ENCODE assay signal across 8 cellular contexts in genomic region chr5:181221105-181221791, GRCh38. TPM values are rescaled to one million over a fixed set of nuclear protein-coding genes. Genes with fewer than 3 reads are reported as not detected.
A peak's percentile ranks its signal among the peaks of the same experiment; 100 is the strongest.
DNase-seq lines count a peak whose midpoint lies in the region; ATAC-seq and TF ChIP-seq lines count a peak whose summit lies in the region.

No MANE protein-coding gene starts in this region.

- 56% methylated on average over 27 of the region's 27 CpGs for WGBS in HUES64

- peaks cover 16% of the 10 kb centered on the region for H3K27me3 ChIP-seq in HUES64 (ENCODE audit: insufficient read depth, low read length)
- no peaks in the 10 kb centered on the region for H3K27me3 ChIP-seq in foreskin keratinocyte

- no peaks in the 10 kb centered on the region for H3K9me3 Mint-ChIP-seq in activated CD4-positive, alpha-beta memory T cell treated with anti-CD3 and anti-CD28 coated beads, Interleukin-2, amount 10 ng/mL, durations not matched to agents 7 days and 5 days
- H3K9me3 Mint-ChIP-seq in stimulated activated naive B cell treated with anti-CD40 and anti-IgM and Interleukin-4, amounts not matched to agents 10 μg/mL and 1 μg/mL and 100 μg/mL, for 72 hours = peaks cover 6% of the 10 kb centered on the region in 2 donors

- CTCF ChIA-PET in activated CD4-positive, alpha-beta memory T cell treated with anti-CD3 and anti-CD28 coated beads, Interleukin-2, amount 10 ng/mL, durations not matched to agents 7 days and 5 days (lab: Charles Lee) = interaction anchor here (2.8 kb wide), 1 partner anchor 32 kb away, joined by 11 read pairs; no protein-coding TSS in a partner anchor

- no peak overlapping the region for H3K9ac ChIP-seq in HUES64 (ENCODE audit: low read depth, low read length)

- peak overlapping the region; percentile 100 for H3K27ac Mint-ChIP-seq in activated CD4-positive, alpha-beta memory T cell treated with anti-CD3 and anti-CD28 coated beads, Interleukin-2, amount 10 ng/mL, durations not matched to agents 7 days and 5 days
- H3K27ac Mint-ChIP-seq in stimulated activated naive B cell treated with anti-CD40 and anti-IgM and Interleukin-4, amounts not matched to agents 10 μg/mL and 1 μg/mL and 100 μg/mL, for 72 hours = peak overlapping the region; percentile 100

- peak overlapping the region; percentile 99 for H3K4me3 Mint-ChIP-seq in activated CD4-positive, alpha-beta memory T cell treated with anti-CD3 and anti-CD28 coated beads, Interleukin-2, amount 10 ng/mL, durations not matched to agents 7 days and 5 days
- peak overlapping the region; percentile 86 to 96 for H3K4me3 Mint-ChIP-seq in stimulated activated naive B cell treated with anti-CD40 and anti-IgM and Interleukin-4, amounts not matched to agents 10 μg/mL and 1 μg/mL and 100 μg/mL, for 72 hours

- TF ChIP-seq CTCF in foreskin keratinocyte (conservative IDR thresholded peaks at IDR 0.05) = no peak

- intact Hi-C loops in left ventricle myocardium superior (cut with micrococcal nuclease) = no loop called here

- no peaks in the 10 kb centered on the region; the same call in 1 of the 2 replicates for H3K4me1 ChIP-seq in HUES64 (ENCODE audit: insufficient read depth, low read length)
- H3K4me1 ChIP-seq in foreskin keratinocyte = no peaks in the 10 kb centered on the region

- H3K27ac ChIP-seq in HUES64 (ENCODE audit: low read depth, low read length) (no peak overlapping the region), foreskin keratinocyte (no peak overlapping the region)

- peaks cover 4% of the 10 kb centered on the region for H3K27me3 Mint-ChIP-seq in activated CD4-positive, alpha-beta memory T cell treated with anti-CD3 and anti-CD28 coated beads, Interleukin-2, amount 10 ng/mL, durations not matched to agents 7 days and 5 days
- peaks cover 8 to 10% of the 10 kb centered on the region in 2 donors for H3K27me3 Mint-ChIP-seq in stimulated activated naive B cell treated with anti-CD40 and anti-IgM and Interleukin-4, amounts not matched to agents 10 μg/mL and 1 μg/mL and 100 μg/mL, for 72 hours

- peaks cover 19% of the 10 kb centered on the region for H3K36me3 Mint-ChIP-seq in activated CD4-positive, alpha-beta memory T cell treated with anti-CD3 and anti-CD28 coated beads, Interleukin-2, amount 10 ng/mL, durations not matched to agents 7 days and 5 days (ENCODE audit: low read depth)
- peaks cover 14 to 36% of the 10 kb centered on the region in 2 donors for H3K36me3 Mint-ChIP-seq in stimulated activated naive B cell treated with anti-CD40 and anti-IgM and Interleukin-4, amounts not matched to agents 10 μg/mL and 1 μg/mL and 100 μg/mL, for 72 hours

- no peak for ATAC-seq in left ventricle myocardium superior
- ATAC-seq in stimulated activated naive B cell treated with anti-CD40 and anti-IgM and Interleukin-4, amounts not matched to agents 10 μg/mL and 1 μg/mL and 100 μg/mL, for 72 hours (replicated peaks) = no peak
- ATAC-seq in foreskin keratinocyte = no peak
- no peak for ATAC-seq in HG02981 (IDR thresholded peaks at IDR 0.05; ENCODE audit: unreplicated experiment)
- ATAC-seq in GM18907 (IDR thresholded peaks at IDR 0.05; ENCODE audit: unreplicated experiment) = no peak
- ATAC-seq in HG02938 (IDR thresholded peaks at IDR 0.05; ENCODE audit: unreplicated experiment) = no peak

- POLR2A ChIA-PET in activated CD4-positive, alpha-beta memory T cell treated with anti-CD3 and anti-CD28 coated beads, Interleukin-2, amount 10 ng/mL, durations not matched to agents 7 days and 5 days (lab: Charles Lee) = interaction anchor here (0.6 to 31.8 kb wide), 8 partner anchors 15 to 390 kb away, joined by 3 to 1091 read pairs (median 8); partner anchors contain the start of genes RACK1, TRIM52 and TRIM7

- H3K4me3 ChIP-seq in HUES64 (ENCODE audit: low read length) = peak overlapping the region; percentile 86

- H3K9me3 ChIP-seq in HUES64 (ENCODE audit: insufficient read depth, low read depth, low read length) = no peaks in the 10 kb centered on the region

- peaks cover 11% of the 10 kb centered on the region for H3K36me3 ChIP-seq in HUES64 (ENCODE audit: insufficient read depth, low read length)

- H3K4me1 Mint-ChIP-seq in activated CD4-positive, alpha-beta memory T cell treated with anti-CD3 and anti-CD28 coated beads, Interleukin-2, amount 10 ng/mL, durations not matched to agents 7 days and 5 days = peaks cover 83% of the 10 kb centered on the region
- peaks cover 54 to 59% of the 10 kb centered on the region in 2 donors for H3K4me1 Mint-ChIP-seq in stimulated activated naive B cell treated with anti-CD40 and anti-IgM and Interleukin-4, amounts not matched to agents 10 μg/mL and 1 μg/mL and 100 μg/mL, for 72 hours

- DNase-seq in activated CD4-positive, alpha-beta memory T cell treated with anti-CD3 and anti-CD28 coated beads, Interleukin-2, amount 10 ng/mL, durations not matched to agents 7 days and 5 days = peak; percentile 72
- peak; percentile 38 for DNase-seq in left ventricle myocardium superior
- no peak for DNase-seq in stimulated activated naive B cell treated with anti-CD40 and anti-IgM and Interleukin-4, amounts not matched to agents 10 μg/mL and 1 μg/mL and 100 μg/mL, for 72 hours
- DNase-seq in foreskin keratinocyte = no peak

RNA-seq across cellular contexts. Expression of gene TRIM41, which starts 1.8 kb away (rescaled TPM):
- polyA plus RNA-seq in HUES64 (2013, experiment 1 of 2) = 13.2 TPM
- polyA plus RNA-seq in HUES64 (2013, experiment 2 of 2) = 12.2 TPM
- 10 to 100 TPM; 42.4 to 43.7 TPM for total RNA-seq in activated CD4-positive, alpha-beta memory T cell treated with anti-CD3 and anti-CD28 coated beads, Interleukin-2, amount 10 ng/mL, durations not matched to agents 7 days and 5 days
- total RNA-seq in left ventricle myocardium superior (23.7 TPM), foreskin keratinocyte (17.5 and 17.9 TPM in 2 replicates)
- 15.6 and 17.3 TPM in 2 replicates for polyA plus RNA-seq in foreskin keratinocyte

RNA-seq across cellular contexts. Expression of gene TRIM7, which starts 16.3 kb away (rescaled TPM):
- not detected for polyA plus RNA-seq in HUES64 (2013, experiment 1 of 2)
- polyA plus RNA-seq in HUES64 (2013, experiment 2 of 2) = 0.25 TPM
- total RNA-seq in activated CD4-positive, alpha-beta memory T cell treated with anti-CD3 and anti-CD28 coated beads, Interleukin-2, amount 10 ng/mL, durations not matched to agents 7 days and 5 days = 1 to 10 TPM; 1.9 to 2.0 TPM
- total RNA-seq in left ventricle myocardium superior (20.0 TPM), foreskin keratinocyte (33.3 and 37.6 TPM in 2 replicates)
- 36.7 and 39.0 TPM in 2 replicates for polyA plus RNA-seq in foreskin keratinocyte

RNA-seq across cellular contexts. Expression of gene RACK1, which starts 22.5 kb away (rescaled TPM):
- polyA plus RNA-seq in HUES64 (2013, experiment 1 of 2) = 2,091 TPM
- polyA plus RNA-seq in HUES64 (2013, experiment 2 of 2) = 2,124 TPM
- 1,000 to 10,000 TPM; 1,749 to 1,772 TPM for total RNA-seq in activated CD4-positive, alpha-beta memory T cell treated with anti-CD3 and anti-CD28 coated beads, Interleukin-2, amount 10 ng/mL, durations not matched to agents 7 days and 5 days
- total RNA-seq in left ventricle myocardium superior (641 TPM), foreskin keratinocyte (3,025 and 3,078 TPM in 2 replicates)
- polyA plus RNA-seq in foreskin keratinocyte = 2,685 and 2,690 TPM in 2 replicates

RNA-seq across cellular contexts. Expression of gene TRIM52, which starts 39.7 kb away (rescaled TPM):
- polyA plus RNA-seq in HUES64 (2013, experiment 1 of 2) = 2.7 TPM
- 3.6 TPM for polyA plus RNA-seq in HUES64 (2013, experiment 2 of 2)
- 10 to 100 TPM; 24.0 to 24.2 TPM for total RNA-seq in activated CD4-positive, alpha-beta memory T cell treated with anti-CD3 and anti-CD28 coated beads, Interleukin-2, amount 10 ng/mL, durations not matched to agents 7 days and 5 days
- total RNA-seq in left ventricle myocardium superior = 10.0 TPM
- 2.6 and 2.8 TPM in 2 replicates for total RNA-seq in foreskin keratinocyte
- 0.97 and 1.1 TPM in 2 replicates for polyA plus RNA-seq in foreskin keratinocyte

Comparison
In these comparisons a context has a peak if more than half of its experiments do, and no peak if none do; other contexts are left out.
1. DNase-seq: peak in activated CD4-positive, alpha-beta memory T cell treated with anti-CD3 and anti-CD28 coated beads, Interleukin-2, amount 10 ng/mL, durations not matched to agents 7 days and 5 days (single experiment) and left ventricle myocardium superior (single experiment); none in stimulated activated naive B cell treated with anti-CD40 and anti-IgM and Interleukin-4, amounts not matched to agents 10 μg/mL and 1 μg/mL and 100 μg/mL, for 72 hours (single experiment) and foreskin keratinocyte (0 of 2).